Comparison of ENCODE assay signal across 8 cellular contexts in genomic region chr3:88113311-88114162, GRCh38. TPM values are rescaled to one million over a fixed set of nuclear protein-coding genes. Genes with fewer than 3 reads are reported as not detected.
DNase-seq lines count a peak whose midpoint lies in the region; ATAC-seq and TF ChIP-seq lines count a peak whose summit lies in the region.

No MANE protein-coding gene starts in this region.

- H3K4me3 ChIP-seq in Caco-2 (ENCODE audit: low read depth, low read length) (no peak overlapping the region), endodermal cell (ENCODE audit: low read length) (no peak overlapping the region)

- no peaks in the 10 kb centered on the region for H3K4me1 ChIP-seq in Caco-2
- no peaks in the 10 kb centered on the region for H3K4me1 ChIP-seq in endodermal cell (ENCODE audit: control insufficient read depth, insufficient read depth, low read length)

- TF ChIP-seq CTCF in Caco-2 (IDR thresholded peaks at IDR 0.05; ENCODE audit: insufficient read depth in 1 of 2, low read depth in 1 of 2, low read length in 1 of 2, severe bottlenecking in 1 of 2, unreplicated experiment in 1 of 2) (peak; percentile 49 to 70), endodermal cell (conservative IDR thresholded peaks at IDR 0.05) (peak; percentile 82)

- H3K9ac ChIP-seq in endodermal cell (ENCODE audit: extremely low read depth, low read length, poor library complexity, severe bottlenecking), result no peak overlapping the region

- H3K27me3 ChIP-seq in Caco-2 (replicated peaks; ENCODE audit: control insufficient read depth, insufficient read depth, low read length) (no peaks in the 10 kb centered on the region), endodermal cell (ENCODE audit: control insufficient read depth, insufficient read depth, low read length, poor library complexity, severe bottlenecking) (no peaks in the 10 kb centered on the region)

- H3K9me3 Mint-ChIP-seq in Caco-2 (ENCODE audit: unreplicated experiment) (no peaks in the 10 kb centered on the region), endodermal cell (no peaks in the 10 kb centered on the region)
- H3K9me3 Mint-ChIP-seq in stimulated activated effector memory CD8-positive, alpha-beta T cell treated with anti-CD3 and anti-CD28 coated beads, Interleukin-12 subunit alpha, Interleukin-12 subunit beta, amount 100 ng/mL, for 72 hours, result no peaks in the 10 kb centered on the region

- CTCF ChIA-PET in Caco-2 (lab: Charles Lee), result interaction anchor here (0.5 to 1.0 kb wide), 4 partner anchors 36 to 111 kb away, joined by 3 to 6 read pairs (median 3); partner anchors contain the start of genes C3orf38 and CGGBP1

- H3K9me3 ChIP-seq in Caco-2 (no peaks in the 10 kb centered on the region), endodermal cell (ENCODE audit: control insufficient read depth, low read length) (no peaks in the 10 kb centered on the region)

- POLR2A ChIA-PET in Caco-2 (lab: Charles Lee), result no interaction called here

- no peak overlapping the region for H3K27ac Mint-ChIP-seq in Caco-2 (ENCODE audit: unreplicated experiment)
- no peak overlapping the region for H3K27ac Mint-ChIP-seq in endodermal cell
- H3K27ac Mint-ChIP-seq in stimulated activated effector memory CD8-positive, alpha-beta T cell treated with anti-CD3 and anti-CD28 coated beads, Interleukin-12 subunit alpha, Interleukin-12 subunit beta, amount 100 ng/mL, for 72 hours, result no peak overlapping the region

- H3K27me3 Mint-ChIP-seq in Caco-2 (ENCODE audit: insufficient read depth, unreplicated experiment) (no peaks in the 10 kb centered on the region), endodermal cell (ENCODE audit: insufficient read depth) (no peaks in the 10 kb centered on the region)

- DNase-seq in Caco-2, result peak; percentile 50 to 79
- DNase-seq in NCI-H510A (lab: John Stamatoyannopoulos, UW), result peak; percentile 4
- DNase-seq in activated CD4-positive, alpha-beta T cell treated with anti-CD3 and anti-CD28 coated beads for 48 hours, result peak; percentile 60
- DNase-seq in endodermal cell, result peak; percentile 84
- DNase-seq in middle frontal gyrus (ENCODE audit: extremely low spot score, low spot score), result peak; percentile 50
- DNase-seq in stimulated activated effector memory CD8-positive, alpha-beta T cell treated with anti-CD3 and anti-CD28 coated beads, Interleukin-12 subunit alpha, Interleukin-12 subunit beta, amount 100 ng/mL, for 72 hours (ENCODE audit: low spot score in 2 of 2), result peak; percentile 36 to 68

- whole genome bisulfite sequencing in endodermal cell (ENCODE audit: insufficient coverage in 1 of 2, insufficient read length in 1 of 2), 2 experiments, result 55 to 80% methylated on average over 1 to 4 of the region's 5 CpGs

- H3K36me3 ChIP-seq in Caco-2 (ENCODE audit: control insufficient read depth, insufficient read depth, low read length) (no peaks in the 10 kb centered on the region), endodermal cell (ENCODE audit: control insufficient read depth, insufficient read depth, low read length) (peaks cover 10% of the 10 kb centered on the region)

- H3K27ac ChIP-seq in endodermal cell (ENCODE audit: low read depth, low read length), result no peak overlapping the region

- intact Hi-C loops in Caco-2 (cut with micrococcal nuclease; ENCODE audit: unreplicated experiment), result loop anchor here (1.0 to 2.0 kb wide), 4 partner anchors 54 to 815 kb away; partner anchors contain the start of genes CGGBP1 and ZNF654

- ATAC-seq in GM19324 (IDR thresholded peaks at IDR 0.05; ENCODE audit: low FRiP score, unreplicated experiment) (peak; percentile 83), HG03280 (IDR thresholded peaks at IDR 0.05; ENCODE audit: unreplicated experiment) (peak; percentile 95)
- peak; percentile 79 for ATAC-seq in stimulated activated effector memory CD8-positive, alpha-beta T cell treated with anti-CD3 and anti-CD28 coated beads, Interleukin-12 subunit alpha, Interleukin-12 subunit beta, amount 100 ng/mL, for 72 hours

- no peak overlapping the region for H3K4me3 Mint-ChIP-seq in Caco-2 (ENCODE audit: unreplicated experiment)
- H3K4me3 Mint-ChIP-seq in endodermal cell, result no peak overlapping the region
- no peak overlapping the region for H3K4me3 Mint-ChIP-seq in stimulated activated effector memory CD8-positive, alpha-beta T cell treated with anti-CD3 and anti-CD28 coated beads, Interleukin-12 subunit alpha, Interleukin-12 subunit beta, amount 100 ng/mL, for 72 hours

- H3K4me1 Mint-ChIP-seq in Caco-2 (ENCODE audit: low read depth, unreplicated experiment) (no peaks in the 10 kb centered on the region), endodermal cell (peaks cover 2% of the 10 kb centered on the region)
- peaks cover 30% of the 10 kb centered on the region for H3K4me1 Mint-ChIP-seq in stimulated activated effector memory CD8-positive, alpha-beta T cell treated with anti-CD3 and anti-CD28 coated beads, Interleukin-12 subunit alpha, Interleukin-12 subunit beta, amount 100 ng/mL, for 72 hours

- H3K36me3 Mint-ChIP-seq in Caco-2 (ENCODE audit: insufficient read depth, unreplicated experiment) (peaks cover 7% of the 10 kb centered on the region), endodermal cell (ENCODE audit: low read depth) (peaks cover 3% of the 10 kb centered on the region)
- H3K36me3 Mint-ChIP-seq in stimulated activated effector memory CD8-positive, alpha-beta T cell treated with anti-CD3 and anti-CD28 coated beads, Interleukin-12 subunit alpha, Interleukin-12 subunit beta, amount 100 ng/mL, for 72 hours, result peaks cover 58% of the 10 kb centered on the region

- BruUV-seq in Caco-2 (replicated peaks; lab: Mats Ljungman, UMichigan), result no TSS peak

RNA-seq across cellular contexts. Expression of gene C3orf38, which starts 36.2 kb away (rescaled TPM):
- 20.4 and 22.8 TPM in 2 replicates for total RNA-seq in Caco-2 (2022)
- total RNA-seq in endodermal cell, result 10 to 100 TPM; 35.9 to 37.9 TPM
- 34.3 TPM for polyA plus RNA-seq in endodermal cell (2013, experiment 1 of 2)
- 29.4 TPM for polyA plus RNA-seq in endodermal cell (2013, experiment 2 of 2)

RNA-seq across cellular contexts. Expression of gene ZNF654, which starts 54.5 kb away (rescaled TPM):
- total RNA-seq in Caco-2 (2022) (6.8 and 8.9 TPM in 2 replicates), endodermal cell (10 to 100 TPM in 1 of 2 donors, 1 to 10 TPM in 1; 7.3 to 10.6 TPM)
- 8.5 TPM for polyA plus RNA-seq in endodermal cell (2013, experiment 1 of 2)
- polyA plus RNA-seq in endodermal cell (2013, experiment 2 of 2), result 8.2 TPM

RNA-seq across cellular contexts. Expression of gene CGGBP1, which starts 54.7 kb away (rescaled TPM):
- total RNA-seq in Caco-2 (2022), result 42.6 and 43.2 TPM in 2 replicates
- total RNA-seq in endodermal cell, result 10 to 100 TPM; 81.5 to 96.3 TPM
- polyA plus RNA-seq in endodermal cell (2013, experiment 1 of 2), result 108 TPM
- 98.1 TPM for polyA plus RNA-seq in endodermal cell (2013, experiment 2 of 2)

Comparison
In these comparisons a context has a peak if more than half of its experiments do, and no peak if none do; other contexts are left out.
1. DNase-seq: peak in every context shown above with its lines; median percentile 84 in endodermal cell; 64 in Caco-2; 60 in activated CD4-positive, alpha-beta T cell treated with anti-CD3 and anti-CD28 coated beads for 48 hours; 52 in stimulated activated effector memory CD8-positive, alpha-beta T cell treated with anti-CD3 and anti-CD28 coated beads, Interleukin-12 subunit alpha, Interleukin-12 subunit beta, amount 100 ng/mL, for 72 hours; 50 in middle frontal gyrus; 4 in NCI-H510A.